Comparison of ENCODE assay signal across 1 cellular context in genomic region chr15:43268111-43269105, GRCh38.
TF ChIP-seq lines count a peak whose summit lies in the region.

No MANE protein-coding gene starts in this region.

TF ChIP-seq in WTC11, 78 proteins besides CTCF, POLR2A, EP300 and RAD21 (continued from another document):
- TF ChIP-seq SP1 (CRISPR knock-in tag; conservative IDR thresholded peaks at IDR 0.05) (no peak), E2F4 (CRISPR knock-in tag; IDR thresholded peaks at IDR 0.05; ENCODE audit: borderline replicate concordance, low read depth) (no peak), CREB1 (CRISPR knock-in tag; IDR thresholded peaks at IDR 0.05) (no peak), ZNF671 (CRISPR knock-in tag; IDR thresholded peaks at IDR 0.05) (no peak), CDX4 (CRISPR knock-in tag; IDR thresholded peaks at IDR 0.05; ENCODE audit: borderline replicate concordance) (no peak)
